Comparison of ENCODE assay signal across 9 cellular contexts in genomic region chr7:106421181-106421762, GRCh38.
DNase-seq lines count a peak whose midpoint lies in the region; ATAC-seq and TF ChIP-seq lines count a peak whose summit lies in the region.
"Had no signal": no experiment of that assay in that cellular context is flagged by ENCODE, and none has a peak within 500 bp of the region (broad histone marks: within the 10 kb centered on the region; RNA-seq: fewer than 3 reads in every experiment).

No MANE protein-coding gene starts in this region.

- H3K4me3 Mint-ChIP-seq in T-helper 1 cell treated with Interleukin-12 subunit alpha and Interleukin-12 subunit beta and Interleukin-4 antibody, amounts not matched to agents 30 μg/mL and 1 μg/mL, for 36 hours, result no peak overlapping the region
- H3K4me3 Mint-ChIP-seq in endothelial cell (ENCODE audit: unreplicated experiment), result no peak overlapping the region

- TF ChIP-seq POLR2A in esophagus squamous epithelium (IDR thresholded peaks at IDR 0.05), result no peak

- peak overlapping the region; percentile 68 for H2AFZ ChIP-seq in osteoblast (ENCODE audit: low read length)

- CTCF ChIA-PET in RWPE1 (lab: Yijun Ruan, JAX), result no interaction called here

- no peaks in the 10 kb centered on the region for H3K79me2 ChIP-seq in osteoblast (ENCODE audit: insufficient read depth, low read length)

- H3K27ac ChIP-seq in RWPE1, result peak overlapping the region; percentile 45
- H3K27ac ChIP-seq in esophagus squamous epithelium, result peak overlapping the region; percentile 43 to 91 (median 82)
- peak overlapping the region; percentile 86 for H3K27ac ChIP-seq in osteoblast (ENCODE audit: low read depth, low read length)
- H3K27ac ChIP-seq: BLaER1 had no signal

- H3K36me3 Mint-ChIP-seq in T-helper 1 cell treated with Interleukin-12 subunit alpha and Interleukin-12 subunit beta and Interleukin-4 antibody, amounts not matched to agents 30 μg/mL and 1 μg/mL, for 36 hours (ENCODE audit: low read depth), result peaks cover 4% of the 10 kb centered on the region
- no peaks in the 10 kb centered on the region for H3K36me3 Mint-ChIP-seq in endothelial cell (ENCODE audit: low read depth, unreplicated experiment)

- no peak for TF ChIP-seq CTCF in RWPE1 (conservative IDR thresholded peaks at IDR 0.05; ENCODE audit: low read depth)
- no peak for TF ChIP-seq CTCF in esophagus squamous epithelium (IDR thresholded peaks at IDR 0.05)
- TF ChIP-seq CTCF in osteoblast (IDR thresholded peaks at IDR 0.05; ENCODE audit: extremely low read depth, low read depth, low read length), result no peak
- TF ChIP-seq CTCF in endothelial cell (IDR thresholded peaks at IDR 0.05; ENCODE audit: unreplicated experiment), result no peak

- POLR2A ChIA-PET in RWPE1 (lab: Yijun Ruan, JAX; ENCODE audit: low non-redundant PET), result no interaction called here

- no peaks in the 10 kb centered on the region for H4K20me1 ChIP-seq in osteoblast (ENCODE audit: insufficient read depth, low read length)
- H4K20me1 ChIP-seq: BLaER1 had no signal

- H3K27me3 ChIP-seq in esophagus squamous epithelium (no peaks in the 10 kb centered on the region), osteoblast (ENCODE audit: insufficient read depth, low read length) (no peaks in the 10 kb centered on the region)
- H3K27me3 ChIP-seq: BLaER1 had no signal

- peak overlapping the region; percentile 27 for H3K4me2 ChIP-seq in osteoblast (ENCODE audit: insufficient read depth, low read length)
- H3K4me2 ChIP-seq: BLaER1 had no signal

- no peak for ATAC-seq in GM18861 (IDR thresholded peaks at IDR 0.05; ENCODE audit: unreplicated experiment)

- DNase-seq in T-helper 1 cell (no peak), RWPE1 (ENCODE audit: low spot score) (no peak), esophagus squamous epithelium (lab: John Stamatoyannopoulos, UW) (no peak), osteoblast (ENCODE audit: insufficient read length, low spot score, missing footprints) (peak; percentile 86), endothelial cell (ENCODE audit: low spot score) (no peak), NCI-H146 treated with DMSO at 0.1 percent for 48 hours (lab: John Stamatoyannopoulos, UW; ENCODE audit: unreplicated experiment) (no peak)

- peaks cover 8% of the 10 kb centered on the region for H3K9me3 Mint-ChIP-seq in T-helper 1 cell treated with Interleukin-12 subunit alpha and Interleukin-12 subunit beta and Interleukin-4 antibody, amounts not matched to agents 30 μg/mL and 1 μg/mL, for 36 hours
- H3K9me3 Mint-ChIP-seq in endothelial cell (ENCODE audit: unreplicated experiment), result no peaks in the 10 kb centered on the region

- 20 to 25% methylated on average over 2 to 4 of the region's 6 CpGs for WGBS in esophagus squamous epithelium, 2 donors

- H3K9me3 ChIP-seq in esophagus squamous epithelium, result peaks cover 0 to 6% (median 0%) of the 10 kb centered on the region in 3 donors
- no peaks in the 10 kb centered on the region for H3K9me3 ChIP-seq in osteoblast (ENCODE audit: low read depth, low read length)

- H3K4me3 ChIP-seq in esophagus squamous epithelium (no peak overlapping the region), osteoblast (ENCODE audit: insufficient read depth, low read length) (no peak overlapping the region)
- H3K4me3 ChIP-seq: BLaER1 had no signal

- H3K4me1 Mint-ChIP-seq in T-helper 1 cell treated with Interleukin-12 subunit alpha and Interleukin-12 subunit beta and Interleukin-4 antibody, amounts not matched to agents 30 μg/mL and 1 μg/mL, for 36 hours (ENCODE audit: low read depth), result peaks cover 56% of the 10 kb centered on the region
- peaks cover 3% of the 10 kb centered on the region for H3K4me1 Mint-ChIP-seq in endothelial cell (ENCODE audit: unreplicated experiment)

- peak overlapping the region; percentile 82 for H3K27ac Mint-ChIP-seq in T-helper 1 cell treated with Interleukin-12 subunit alpha and Interleukin-12 subunit beta and Interleukin-4 antibody, amounts not matched to agents 30 μg/mL and 1 μg/mL, for 36 hours
- H3K27ac Mint-ChIP-seq in endothelial cell (ENCODE audit: unreplicated experiment), result no peak overlapping the region

- peaks cover 24 to 93% (median 71%) of the 10 kb centered on the region in 3 donors for H3K4me1 ChIP-seq in esophagus squamous epithelium
- H3K4me1 ChIP-seq in osteoblast (ENCODE audit: insufficient read depth, low read length), result peaks cover 30% of the 10 kb centered on the region

- no peaks in the 10 kb centered on the region for H3K27me3 Mint-ChIP-seq in T-helper 1 cell treated with Interleukin-12 subunit alpha and Interleukin-12 subunit beta and Interleukin-4 antibody, amounts not matched to agents 30 μg/mL and 1 μg/mL, for 36 hours (ENCODE audit: low read depth)
- no peaks in the 10 kb centered on the region for H3K27me3 Mint-ChIP-seq in endothelial cell (ENCODE audit: unreplicated experiment)

- H3K36me3 ChIP-seq in esophagus squamous epithelium (no peaks in the 10 kb centered on the region), osteoblast (ENCODE audit: insufficient read depth, low read length) (no peaks in the 10 kb centered on the region)
- H3K36me3 ChIP-seq: BLaER1 had no signal

- intact Hi-C loops in esophagus squamous epithelium (cut with DNase I), result loop anchor here (10.0 kb wide), 1 partner anchor 136 kb away; the partner anchor contains the start of gene NAMPT
